15 cellular contexts compared by ENCODE assay signal in genomic region chr4:69831270-69831627, GRCh38. TPM values are rescaled to one million over a fixed set of nuclear protein-coding genes. Genes with fewer than 3 reads are reported as not detected.
DNase-seq lines count a peak whose midpoint lies in the region; ATAC-seq and TF ChIP-seq lines count a peak whose summit lies in the region.
"Had no signal": no experiment of that assay in that cellular context is flagged by ENCODE, and none has a peak within 500 bp of the region (broad histone marks: within the 10 kb centered on the region; RNA-seq: fewer than 3 reads in every experiment).

No MANE protein-coding gene starts in this region.

- peaks cover 18% of the 10 kb centered on the region for H3K4me1 Mint-ChIP-seq in activated T-cell treated with anti-CD3 and anti-CD28 coated beads, Interleukin-2, amount 50 U/mL, for 72 hours (ENCODE audit: low read depth)
- peaks cover 4% of the 10 kb centered on the region for H3K4me1 Mint-ChIP-seq in activated T-helper 17 cell treated with anti-CD3 and anti-CD28 coated beads, Interleukin-2, amount 50 U/mL, for 72 hours
- peaks cover 38% of the 10 kb centered on the region for H3K4me1 Mint-ChIP-seq in mesothelial cell of epicardium

- ATAC-seq in activated T-cell treated with anti-CD3 and anti-CD28 coated beads, Interleukin-2, amount 50 U/mL, for 72 hours (replicated peaks in 1 of 2): no peak
- no peak for ATAC-seq in activated T-helper 17 cell treated with anti-CD3 and anti-CD28 coated beads, Interleukin-2, amount 50 U/mL, for 72 hours (replicated peaks)
- ATAC-seq in HG02973 (IDR thresholded peaks at IDR 0.05; ENCODE audit: unreplicated experiment) (no peak), left lung (no peak)

- H3K4me3 Mint-ChIP-seq in activated T-cell treated with anti-CD3 and anti-CD28 coated beads, Interleukin-2, amount 50 U/mL, for 72 hours: peak overlapping the region; percentile 82 to 84
- peak overlapping the region; percentile 49 for H3K4me3 Mint-ChIP-seq in activated T-helper 17 cell treated with anti-CD3 and anti-CD28 coated beads, Interleukin-2, amount 50 U/mL, for 72 hours
- H3K4me3 Mint-ChIP-seq in mesothelial cell of epicardium: no peak overlapping the region

- H3K36me3 Mint-ChIP-seq in activated T-cell treated with anti-CD3 and anti-CD28 coated beads, Interleukin-2, amount 50 U/mL, for 72 hours (ENCODE audit: insufficient read depth in 2 of 2): no peaks in the 10 kb centered on the region
- H3K36me3 Mint-ChIP-seq in activated T-helper 17 cell treated with anti-CD3 and anti-CD28 coated beads, Interleukin-2, amount 50 U/mL, for 72 hours (ENCODE audit: low read depth): no peaks in the 10 kb centered on the region
- H3K36me3 Mint-ChIP-seq in mesothelial cell of epicardium: no peaks in the 10 kb centered on the region

- no peaks in the 10 kb centered on the region for H3K27me3 Mint-ChIP-seq in activated T-cell treated with anti-CD3 and anti-CD28 coated beads, Interleukin-2, amount 50 U/mL, for 72 hours (ENCODE audit: low read depth)
- H3K27me3 Mint-ChIP-seq in activated T-helper 17 cell treated with anti-CD3 and anti-CD28 coated beads, Interleukin-2, amount 50 U/mL, for 72 hours: peaks cover 5% of the 10 kb centered on the region
- H3K27me3 Mint-ChIP-seq in mesothelial cell of epicardium (ENCODE audit: low read depth): no peaks in the 10 kb centered on the region

- H3K36me3 ChIP-seq in transverse colon: no peaks in the 10 kb centered on the region
- no peaks in the 10 kb centered on the region for H3K36me3 ChIP-seq in left lung
- H3K36me3 ChIP-seq: thoracic aorta had no signal

- intact Hi-C loops in transverse colon (cut with DNase I; ENCODE audit: low total_unique reads) (no loop called here), left lung (cut with DNase I) (no loop called here)

- 29 to 61% methylated on average over 4 to 5 of the region's 5 CpGs for WGBS in transverse colon (ENCODE audit: low coverage in 1 of 2), 2 donors

- H3K27ac Mint-ChIP-seq in activated T-cell treated with anti-CD3 and anti-CD28 coated beads, Interleukin-2, amount 50 U/mL, for 72 hours: no peak overlapping the region
- no peak overlapping the region for H3K27ac Mint-ChIP-seq in activated T-helper 17 cell treated with anti-CD3 and anti-CD28 coated beads, Interleukin-2, amount 50 U/mL, for 72 hours
- peak overlapping the region; percentile 80 for H3K27ac Mint-ChIP-seq in mesothelial cell of epicardium

- no peaks in the 10 kb centered on the region for H3K9me3 Mint-ChIP-seq in activated T-cell treated with anti-CD3 and anti-CD28 coated beads, Interleukin-2, amount 50 U/mL, for 72 hours
- H3K9me3 Mint-ChIP-seq in activated T-helper 17 cell treated with anti-CD3 and anti-CD28 coated beads, Interleukin-2, amount 50 U/mL, for 72 hours: no peaks in the 10 kb centered on the region
- no peaks in the 10 kb centered on the region for H3K9me3 Mint-ChIP-seq in mesothelial cell of epicardium

- TF ChIP-seq CTCF in mesothelial cell of epicardium (IDR thresholded peaks at IDR 0.05; ENCODE audit: unreplicated experiment) (no peak), transverse colon (IDR thresholded peaks at IDR 0.05) (no peak), left lung (IDR thresholded peaks at IDR 0.05) (no peak)

- peaks cover 14 to 40% (median 24%) of the 10 kb centered on the region in 4 donors for H3K4me1 ChIP-seq in transverse colon
- H3K4me1 ChIP-seq in left lung: peaks cover 0 to 22% of the 10 kb centered on the region in 2 donors

- peak overlapping the region; percentile 82 to 85 (median 84) for H3K27ac ChIP-seq in transverse colon
- peak overlapping the region in 1 of 2 donors; percentile 87 for H3K27ac ChIP-seq in left lung
- H3K27ac ChIP-seq: thoracic aorta had no signal

- H3K4me3 ChIP-seq in transverse colon: peak overlapping the region in 1 of 4 donors; percentile 20
- H3K4me3 ChIP-seq in left lung: peak overlapping the region in 1 of 2 donors; percentile 25
- H3K4me3 ChIP-seq: skin epidermis, thoracic aorta had no signal

- in situ Hi-C loops in transverse colon (cut with MboI; ENCODE audit: low pct_ligation_motif_present in 1 of 4, low pct_unique_long_range_greater_than_20kb in 1 of 4, low sequenced_read_pairs in 3 of 4): no loop called here
- in situ Hi-C loops in G401 (cut with HindIII; ENCODE audit: low sequenced_read_pairs): no loop called here

- H3K27me3 ChIP-seq in transverse colon: no peaks in the 10 kb centered on the region
- no peaks in the 10 kb centered on the region for H3K27me3 ChIP-seq in left lung

- DNase-seq in activated T-cell treated with anti-CD3 and anti-CD28 coated beads, Interleukin-2, amount 50 U/mL, for 72 hours: no peak
- DNase-seq in activated T-cell treated with anti-CD3 and anti-CD28 coated beads for 4 hours (no peak), mesothelial cell of epicardium (ENCODE audit: low spot score in 2 of 2, unreplicated experiment in 2 of 2) (no peak), transverse colon (no peak), G401 (ENCODE audit: low spot score) (no peak), left lung (no peak)
- DNase-seq: activated CD4-positive, alpha-beta T cell treated with anti-CD3 and anti-CD28 coated beads for 48 hours; activated naive CD4-positive, alpha-beta T cell treated with Interleukin-2 at 50 U/mL for 16 hours; cerebellar nuclear complex; DMS 273 treated with DMSO at 0.1 percent for 48 hours had no signal

- no peak for TF ChIP-seq EP300 in transverse colon (IDR thresholded peaks at IDR 0.05; ENCODE audit: low read depth)

- H3K9me3 ChIP-seq in transverse colon (no peaks in the 10 kb centered on the region), left lung (no peaks in the 10 kb centered on the region)
- H3K9me3 ChIP-seq: thoracic aorta had no signal

- TF ChIP-seq POLR2A in transverse colon (IDR thresholded peaks at IDR 0.05): no peak

RNA-seq across cellular contexts. Expression of gene SULT1E1, which starts 28.7 kb away (rescaled TPM):
- not detected for total RNA-seq in activated T-cell treated with anti-CD3 and anti-CD28 coated beads, Interleukin-2, amount 50 U/mL, for 72 hours
- total RNA-seq in activated T-helper 17 cell treated with anti-CD3 and anti-CD28 coated beads, Interleukin-2, amount 50 U/mL, for 72 hours: not detected
- total RNA-seq in mesothelial cell of epicardium: 118 to 122 TPM (median 121 TPM) in 3 replicates
- total RNA-seq in transverse colon: under 1 TPM in 2 of 4 donors, not detected in 2; 0.40 to 0.95 TPM
- total RNA-seq in G401 (2014; rRNA removed; shearing (Covaris generic)): not detected in 2 replicates
- 10 to 100 TPM in 1 of 2 donors, 1 to 10 TPM in 1; 7.7 to 12.0 TPM for total RNA-seq in left lung
- total RNA-seq: epithelial cell of proximal tubule had no signal
